1 cellular context compared by ENCODE assay signal in genomic region chr13:23629566-23630272, GRCh38.
A peak's percentile ranks its signal among the peaks of the same experiment; 100 is the strongest.
TF ChIP-seq lines count a peak whose summit lies in the region.

No MANE protein-coding gene starts in this region.

TF ChIP-seq in HepG2, 621 proteins besides CTCF, POLR2A, EP300 and RAD21 (continued from another document and continues in another):
- TF ChIP-seq BCL3 (CRISPR knock-in tag; IDR thresholded peaks at IDR 0.05): no peak
- TF ChIP-seq AHDC1 (CRISPR knock-in tag; IDR thresholded peaks at IDR 0.05; ENCODE audit: borderline replicate concordance): peak; percentile 82; the same call in 1 of the 2 replicates
- no peak for TF ChIP-seq ATF5 (CRISPR knock-in tag; IDR thresholded peaks at IDR 0.05; ENCODE audit: low read depth)
- no peak for TF ChIP-seq ZBTB26 (CRISPR knock-in tag; IDR thresholded peaks at IDR 0.05; ENCODE audit: borderline replicate concordance)
- no peak for TF ChIP-seq SOX6 (IDR thresholded peaks at IDR 0.05)
- TF ChIP-seq SOX6 (CRISPR knock-in tag; IDR thresholded peaks at IDR 0.05): peak; percentile 97
- TF ChIP-seq GATA4 (IDR thresholded peaks at IDR 0.05; ENCODE audit: borderline replicate concordance, low read depth): peak; percentile 79
- TF ChIP-seq RBM22 (optimal IDR thresholded peaks at IDR 0.05; ENCODE audit: low read length): peak; percentile 83
- TF ChIP-seq HOXD1 (CRISPR knock-in tag; IDR thresholded peaks at IDR 0.05): peak; percentile 50; the same call in 1 of the 2 replicates
- peak; percentile 87 for TF ChIP-seq ZSCAN9 (CRISPR knock-in tag; IDR thresholded peaks at IDR 0.05; ENCODE audit: borderline replicate concordance)
- peak; percentile 75 for TF ChIP-seq ZNF605 (CRISPR knock-in tag; IDR thresholded peaks at IDR 0.05)
- TF ChIP-seq ZNF580 (CRISPR knock-in tag; IDR thresholded peaks at IDR 0.05; ENCODE audit: borderline replicate concordance, low read depth): peak; percentile 48; the same call in 1 of the 2 replicates
- TF ChIP-seq NCOR1 (IDR thresholded peaks at IDR 0.05; ENCODE audit: borderline replicate concordance, low read length): peak; percentile 66; the same call in 1 of the 2 replicates
- TF ChIP-seq MTA1 (CRISPR knock-in tag; IDR thresholded peaks at IDR 0.05; ENCODE audit: borderline replicate concordance): peak; percentile 27; the same call in 1 of the 2 replicates
- no peak for TF ChIP-seq NONO (IDR thresholded peaks at IDR 0.05)
- TF ChIP-seq NONO (CRISPR knock-in tag; conservative IDR thresholded peaks at IDR 0.05): peak; percentile 38; the same call in 1 of the 2 replicates
- TF ChIP-seq STAT5B (CRISPR knock-in tag; IDR thresholded peaks at IDR 0.05): peak; percentile 47; the same call in 1 of the 2 replicates
- TF ChIP-seq MLX (CRISPR knock-in tag; IDR thresholded peaks at IDR 0.05): peak; percentile 66
- peak; percentile 86 for TF ChIP-seq ZNF121 (CRISPR knock-in tag; IDR thresholded peaks at IDR 0.05)
- TF ChIP-seq SIX1 (CRISPR knock-in tag; IDR thresholded peaks at IDR 0.05; ENCODE audit: borderline replicate concordance): peak; percentile 94
- peak; percentile 40; the same call in 1 of the 2 replicates for TF ChIP-seq ARID4A (CRISPR knock-in tag; IDR thresholded peaks at IDR 0.05; ENCODE audit: borderline replicate concordance)
- 0 out of 2 replicates have a peak, but pooled peaks have one; percentile 45 for TF ChIP-seq ZNF746 (CRISPR knock-in tag; IDR thresholded peaks at IDR 0.05)
- peak; percentile 49; the same call in 1 of the 2 replicates for TF ChIP-seq HNF1B (CRISPR knock-in tag; IDR thresholded peaks at IDR 0.05)
- peak; percentile 77; the same call in 1 of the 2 replicates for TF ChIP-seq ZBTB39 (CRISPR knock-in tag; IDR thresholded peaks at IDR 0.05)
- TF ChIP-seq ZNF12 (CRISPR knock-in tag; IDR thresholded peaks at IDR 0.05): peak; percentile 66; the same call in 1 of the 2 replicates
- TF ChIP-seq ZNF687 (CRISPR knock-in tag; IDR thresholded peaks at IDR 0.05): peak; percentile 60
- TF ChIP-seq LCORL (IDR thresholded peaks at IDR 0.05): peak; percentile 53; the same call in 1 of the 2 replicates
- peak; percentile 99 for TF ChIP-seq LCORL (CRISPR knock-in tag; IDR thresholded peaks at IDR 0.05)
- peak; percentile 39; the same call in 1 of the 2 replicates for TF ChIP-seq DRAP1 (CRISPR knock-in tag; IDR thresholded peaks at IDR 0.05)
